22 cellular contexts compared by ENCODE assay signal in the genomic region with DNA sequence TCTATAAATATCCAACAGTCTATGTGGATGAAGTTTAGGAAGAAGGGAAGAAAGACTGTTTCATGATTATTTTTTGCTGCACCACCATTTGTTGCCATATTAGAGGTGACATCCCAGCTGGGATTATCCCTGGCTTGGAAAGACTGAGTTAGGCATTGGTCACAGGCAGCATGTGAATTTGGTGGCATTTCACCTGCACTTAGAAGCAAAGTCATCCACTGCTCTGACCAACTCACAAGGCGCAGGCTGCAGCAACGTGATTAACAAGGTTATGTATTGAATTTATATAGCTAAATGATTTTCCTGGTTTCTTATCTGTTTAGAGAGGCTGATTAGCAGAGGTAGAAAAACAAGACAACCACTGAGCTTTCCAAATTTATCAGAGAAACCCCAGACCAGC. TPM values are rescaled to one million over a fixed set of nuclear protein-coding genes. Genes with fewer than 3 reads are reported as not detected.
DNase-seq lines count a peak whose midpoint lies in the region; ATAC-seq and TF ChIP-seq lines count a peak whose summit lies in the region.
"Had no signal": no experiment of that assay in that cellular context is flagged by ENCODE, and none has a peak within 500 bp of the region (broad histone marks: within the 10 kb centered on the region; RNA-seq: fewer than 3 reads in every experiment).

No MANE protein-coding gene starts in this region.

- POLR2A ChIA-PET in T-cell (lab: Charles Lee) (interaction anchor here (0.5 to 2.0 kb wide), 14 partner anchors 10 to 145 kb away, joined by 3 to 9 read pairs (median 4); no protein-coding TSS in a partner anchor), A673 (lab: Charles Lee; ENCODE audit: low non-redundant PET) (no interaction called here)

- H3K36me3 ChIP-seq in colonic mucosa (no peaks in the 10 kb centered on the region), A673 (ENCODE audit: insufficient read depth, low read length, poor library complexity, severe bottlenecking) (no peaks in the 10 kb centered on the region)
- H3K36me3 ChIP-seq: esophagus squamous epithelium, SJCRH30, tibial nerve had no signal

- no peaks in the 10 kb centered on the region for H3K4me1 ChIP-seq in colonic mucosa
- H3K4me1 ChIP-seq in A673 (ENCODE audit: insufficient read depth, low read length, poor library complexity, severe bottlenecking), result no peaks in the 10 kb centered on the region
- H3K4me1 ChIP-seq: SJCRH30 had no signal

- H3K4me3 Mint-ChIP-seq in activated naive CD4-positive, alpha-beta T cell treated with anti-CD3 and anti-CD28 coated beads for 36 hours, result peak overlapping the region; percentile 72
- peak overlapping the region; percentile 65 to 82 (median 72) for H3K4me3 Mint-ChIP-seq in T-cell
- peak overlapping the region; percentile 78 to 80 for H3K4me3 Mint-ChIP-seq in stimulated activated naive CD8-positive, alpha-beta T cell treated with anti-CD3 and anti-CD28 coated beads, Interleukin-15, amount 100 ng/mL, for 72 hours
- H3K4me3 Mint-ChIP-seq: activated B cell treated with CpG ODN at 0.5 μM for 24 hours, HFFc6 had no signal

- H3K27me3 ChIP-seq in colonic mucosa (no peaks in the 10 kb centered on the region), A673 (replicated peaks; ENCODE audit: insufficient read depth, low read depth, low read length, poor library complexity) (no peaks in the 10 kb centered on the region)
- H3K27me3 ChIP-seq: esophagus squamous epithelium, SJCRH30, tibial nerve had no signal

- peaks cover 75% of the 10 kb centered on the region for H3K4me1 Mint-ChIP-seq in activated naive CD4-positive, alpha-beta T cell treated with anti-CD3 and anti-CD28 coated beads for 36 hours (ENCODE audit: low read depth)
- H3K4me1 Mint-ChIP-seq in T-cell, result peaks cover 83 to 86% (median 85%) of the 10 kb centered on the region in 3 donors
- peaks cover 79% of the 10 kb centered on the region for H3K4me1 Mint-ChIP-seq in stimulated activated naive CD8-positive, alpha-beta T cell treated with anti-CD3 and anti-CD28 coated beads, Interleukin-15, amount 100 ng/mL, for 72 hours

- H3K36me3 Mint-ChIP-seq in activated naive CD4-positive, alpha-beta T cell treated with anti-CD3 and anti-CD28 coated beads for 36 hours (ENCODE audit: low read depth), result peaks cover 3% of the 10 kb centered on the region
- H3K36me3 Mint-ChIP-seq in T-cell, result no peaks in the 10 kb centered on the region
- H3K36me3 Mint-ChIP-seq: IgD-negative memory B cell had no signal

- TF ChIP-seq CTCF in colonic mucosa (IDR thresholded peaks at IDR 0.05) (no peak), A673 (conservative IDR thresholded peaks at IDR 0.05; ENCODE audit: low read depth, low read length) (no peak)

- ATAC-seq in T-cell (replicated peaks in 1 of 4), result no peak
- no peak for ATAC-seq in stimulated activated naive CD8-positive, alpha-beta T cell treated with anti-CD3 and anti-CD28 coated beads, Interleukin-15, amount 100 ng/mL, for 72 hours
- ATAC-seq: left ventricle myocardium superior had no signal

- peak overlapping the region; percentile 91 for H3K27ac Mint-ChIP-seq in activated naive CD4-positive, alpha-beta T cell treated with anti-CD3 and anti-CD28 coated beads for 36 hours
- H3K27ac Mint-ChIP-seq in T-cell, result peak overlapping the region; percentile 93 to 98
- peak overlapping the region; percentile 66 to 81 for H3K27ac Mint-ChIP-seq in stimulated activated naive CD8-positive, alpha-beta T cell treated with anti-CD3 and anti-CD28 coated beads, Interleukin-15, amount 100 ng/mL, for 72 hours
- H3K27ac Mint-ChIP-seq: activated B cell treated with CpG ODN at 0.5 μM for 24 hours, HFFc6, IgD-negative memory B cell had no signal

- H3K4me3 ChIP-seq in colonic mucosa, result no peak overlapping the region
- no peak overlapping the region for H3K4me3 ChIP-seq in A673 (ENCODE audit: low read depth, low read length, poor library complexity, severe bottlenecking)
- H3K4me3 ChIP-seq: mucosa of descending colon, SJCRH30, tibial nerve had no signal

- no peaks in the 10 kb centered on the region for H3K9me3 Mint-ChIP-seq in activated naive CD4-positive, alpha-beta T cell treated with anti-CD3 and anti-CD28 coated beads for 36 hours
- H3K9me3 Mint-ChIP-seq in T-cell, result no peaks in the 10 kb centered on the region
- no peaks in the 10 kb centered on the region for H3K9me3 Mint-ChIP-seq in stimulated activated naive CD8-positive, alpha-beta T cell treated with anti-CD3 and anti-CD28 coated beads, Interleukin-15, amount 100 ng/mL, for 72 hours
- H3K9me3 Mint-ChIP-seq: activated B cell treated with CpG ODN at 0.5 μM for 24 hours, HFFc6, IgD-negative memory B cell had no signal

- intact Hi-C loops in activated naive CD4-positive, alpha-beta T cell treated with anti-CD3 and anti-CD28 coated beads for 36 hours (cut with micrococcal nuclease), result loop anchor here (1.0 to 10.0 kb wide), 12 partner anchors 14 to 1058 kb away; a partner anchor contains a TSS
- intact Hi-C loops in colonic mucosa (cut with DNase I) (loop anchor here (5.0 kb wide), 2 partner anchors 156 to 351 kb away; no protein-coding TSS in a partner anchor), A673 (cut with micrococcal nuclease; ENCODE audit: unreplicated experiment) (loop anchor here (1.0 to 5.0 kb wide), 4 partner anchors 66 to 354 kb away; no protein-coding TSS in a partner anchor)

- H3K27ac ChIP-seq in colonic mucosa (peak overlapping the region; percentile 17), A673 (ENCODE audit: low read depth, low read length, poor library complexity, severe bottlenecking) (no peak overlapping the region)
- H3K27ac ChIP-seq: esophagus squamous epithelium, SJCRH30 had no signal

- H3K9ac ChIP-seq in colonic mucosa (ENCODE audit: low read depth in 2 of 2, low read length in 2 of 2), result no peak overlapping the region

- peak; percentile 49 for DNase-seq in activated naive CD4-positive, alpha-beta T cell treated with anti-CD3 and anti-CD28 coated beads for 36 hours
- no peak for DNase-seq in activated naive CD4-positive, alpha-beta T cell treated with anti-CD3 and anti-CD28 coated beads, Interleukin-2, amount 50 U/mL, for 16 hours
- DNase-seq in T-cell, result no peak
- no peak for DNase-seq in colonic mucosa
- no peak for DNase-seq in stimulated activated naive CD8-positive, alpha-beta T cell treated with anti-CD3 and anti-CD28 coated beads, Interleukin-15, amount 100 ng/mL, for 72 hours
- DNase-seq in hypothalamus (lab: John Stamatoyannopoulos, UW), result no peak
- no peak for DNase-seq in A673 (ENCODE audit: low spot score)
- DNase-seq in putamen (ENCODE audit: low spot score), result no peak
- DNase-seq: activated B cell treated with CpG ODN at 0.5 μM for 24 hours; aorta; Caco-2; central memory CD4-positive, alpha-beta T cell; esophagus squamous epithelium; HFFc6; left ventricle myocardium superior; mucosa of descending colon; NCI-H1694; NCI-H82; SJCRH30 had no signal

- CTCF ChIA-PET in activated naive CD4-positive, alpha-beta T cell treated with anti-CD3 and anti-CD28 coated beads for 36 hours (lab: Charles Lee), result interaction anchor here (0.8 to 12.8 kb wide), 31 partner anchors 8 to 253 kb away, joined by 3 to 317 read pairs (median 5); a partner anchor contains a TSS
- CTCF ChIA-PET in T-cell (lab: Charles Lee), result interaction anchor here (0.6 to 4.9 kb wide), 35 partner anchors 11 to 208 kb away, joined by 3 to 84 read pairs (median 9); a partner anchor contains a TSS
- CTCF ChIA-PET in A673 (lab: Charles Lee), result interaction anchor here (1.7 kb wide), 2 partner anchors 160 to 355 kb away, joined by 7 to 9 read pairs; no protein-coding TSS in a partner anchor

- no TSS peak for BruUV-seq in A673 (replicated peaks; lab: Mats Ljungman, UMichigan)

- no peaks in the 10 kb centered on the region for H3K27me3 Mint-ChIP-seq in activated naive CD4-positive, alpha-beta T cell treated with anti-CD3 and anti-CD28 coated beads for 36 hours (ENCODE audit: low read depth)
- no peaks in the 10 kb centered on the region for H3K27me3 Mint-ChIP-seq in T-cell
- H3K27me3 Mint-ChIP-seq in stimulated activated naive CD8-positive, alpha-beta T cell treated with anti-CD3 and anti-CD28 coated beads, Interleukin-15, amount 100 ng/mL, for 72 hours, result no peaks in the 10 kb centered on the region

- H3K9me3 ChIP-seq in colonic mucosa (no peaks in the 10 kb centered on the region), A673 (ENCODE audit: low read depth, low read length, poor library complexity, severe bottlenecking) (no peaks in the 10 kb centered on the region)
- H3K9me3 ChIP-seq: Caco-2, esophagus squamous epithelium, mucosa of descending colon, tibial nerve had no signal

RNA-seq across cellular contexts. Expression of a gene that starts 2.7 kb away (rescaled TPM):
- total RNA-seq in activated naive CD4-positive, alpha-beta T cell treated with anti-CD3 and anti-CD28 coated beads for 36 hours, result 100 to 1,000 TPM; 129 TPM
- total RNA-seq in T-cell (100 to 1,000 TPM; 372 to 769 (median 428) TPM), colonic mucosa (1 to 10 TPM; 6.1 to 8.6 TPM), A673 (2021) (not detected in 2 replicates)
- total RNA-seq: glomerular endothelial cell, SJCRH30 had no signal

Comparison
In these comparisons a context has a peak if more than half of its experiments do, and no peak if none do; other contexts are left out.
1. RNA of a gene that starts 2.7 kb away (total RNA-seq): 372 to 769 TPM in T-cell and 129 TPM in activated naive CD4-positive, alpha-beta T cell treated with anti-CD3 and anti-CD28 coated beads for 36 hours; 6.1 to 8.6 TPM in colonic mucosa and not detected in A673; every median in the first group is over 10 times any median in the second.
2. Peak in every context shown above with its lines, with median percentiles within 50 percentile points of each other: H3K27ac Mint-ChIP-seq and H3K4me3 Mint-ChIP-seq.